In the genomic region with DNA sequence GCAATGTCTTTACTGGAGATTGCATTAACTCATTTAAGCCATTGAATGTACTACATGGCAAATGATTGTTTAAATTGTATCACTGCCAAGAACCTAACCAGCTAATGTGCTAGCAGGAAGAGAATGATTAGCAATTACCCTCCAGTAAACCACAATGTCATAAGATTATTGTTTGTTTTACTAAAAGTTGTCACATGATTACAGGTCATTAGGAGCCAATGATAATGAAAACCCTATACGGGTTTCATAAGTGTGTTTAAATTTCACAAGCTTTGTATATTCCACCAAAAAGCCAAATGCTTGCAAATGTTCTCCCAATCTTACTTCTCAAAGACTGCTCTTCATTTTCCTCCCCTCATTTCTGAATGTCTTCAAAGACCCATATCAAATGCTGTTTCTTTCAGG, we compare ENCODE assay signal across 15 cellular contexts.
DNase-seq lines count a peak whose midpoint lies in the region; ATAC-seq, FAIRE-seq and TF ChIP-seq lines count a peak whose summit lies in the region.
"Had no signal": no experiment of that assay in that cellular context is flagged by ENCODE, and none has a peak within 500 bp of the region (broad histone marks: within the 10 kb centered on the region; RNA-seq: fewer than 3 reads in every experiment).

No MANE protein-coding gene starts in this region.

- H3K4me3 ChIP-seq in GM12878, result no peak overlapping the region
- H3K4me3 ChIP-seq: psoas muscle had no signal

- H3K4me1 Mint-ChIP-seq in activated CD8-positive, alpha-beta memory T cell treated with anti-CD3 and anti-CD28 coated beads, Interleukin-2, amount 10 ng/mL, durations not matched to agents 7 days and 5 days, result no peaks in the 10 kb centered on the region

- no peak for TF ChIP-seq CTCF in GM12878 (IDR thresholded peaks at IDR 0.05 in 2 of 3, conservative IDR thresholded peaks at IDR 0.05 in 1 of 3; ENCODE audit: control insufficient read depth in 2 of 3, extremely low read depth in 1 of 3, insufficient read depth in 1 of 3, low read depth in 3 of 3, low read length in 3 of 3)

- no peak overlapping the region for H3K4me2 ChIP-seq in GM12878 (ENCODE audit: control insufficient read depth, insufficient read depth)

- no peak for ATAC-seq in GM12878
- ATAC-seq in activated CD8-positive, alpha-beta memory T cell treated with anti-CD3 and anti-CD28 coated beads, Interleukin-2, amount 10 ng/mL, durations not matched to agents 7 days and 5 days, result no peak
- ATAC-seq: psoas muscle had no signal

- H2AFZ ChIP-seq in GM12878 (ENCODE audit: control insufficient read depth, low read depth, low read length), result no peak overlapping the region

- H3K9ac ChIP-seq in GM12878 (ENCODE audit: control insufficient read depth, insufficient read depth, low read length), result no peak overlapping the region

- peaks cover 45% of the 10 kb centered on the region for H3K27me3 Mint-ChIP-seq in activated CD8-positive, alpha-beta memory T cell treated with anti-CD3 and anti-CD28 coated beads, Interleukin-2, amount 10 ng/mL, durations not matched to agents 7 days and 5 days

- CTCF ChIA-PET in GM12878 (lab: Yijun Ruan, JAX), result no interaction called here
- CTCF ChIA-PET in activated CD8-positive, alpha-beta memory T cell treated with anti-CD3 and anti-CD28 coated beads, Interleukin-2, amount 10 ng/mL, durations not matched to agents 7 days and 5 days (lab: Charles Lee), result no interaction called here

- no peak for TF ChIP-seq POLR2A in GM12878 (IDR thresholded peaks at IDR 0.05; ENCODE audit: low read depth, low read length)

- no peaks in the 10 kb centered on the region for H3K79me2 ChIP-seq in GM12878 (ENCODE audit: control insufficient read depth, insufficient read depth, low read length)

- H3K36me3 ChIP-seq in GM12878 (ENCODE audit: control insufficient read depth in 2 of 2, insufficient read depth in 2 of 2, low read length in 1 of 2), result no peaks in the 10 kb centered on the region

- no peaks in the 10 kb centered on the region for H4K20me1 ChIP-seq in GM12878 (ENCODE audit: control insufficient read depth, insufficient read depth)

- FAIRE-seq in GM12878 (lab: Jason Lieb, UNC), result no peak
- FAIRE-seq: GM12892 had no signal

- BruUV-seq in GM12878 (replicated peaks; lab: Mats Ljungman, UMichigan), result no TSS peak

- TF ChIP-seq RAD21 in GM12878 (IDR thresholded peaks at IDR 0.05; ENCODE audit: insufficient read depth, low read depth, low read length), result no peak

- in situ Hi-C loops in GM12878 (cut with MboI) (no loop called here), G401 (cut with HindIII; ENCODE audit: low sequenced_read_pairs) (no loop called here)

- WGBS in GM12878 (ENCODE audit: insufficient coverage, insufficient replicate concordance, low lambda C conversion rate, missing lambda C conversion rate), result 22% methylated on average over 1 of the region's 1 CpG

- H3K27ac ChIP-seq in GM12878 (ENCODE audit: control insufficient read depth, insufficient read depth), result no peak overlapping the region
- H3K27ac ChIP-seq: psoas muscle had no signal

- H3K27me3 ChIP-seq in GM12878 (replicated peaks in 1 of 2; ENCODE audit: control insufficient read depth in 2 of 2, insufficient read depth in 2 of 2, low read length in 1 of 2), result no peaks in the 10 kb centered on the region; a peak in 2 of 4 replicates

- POLR2A ChIA-PET in GM12878 (lab: Charles Lee), result no interaction called here

- no peak for TF ChIP-seq EP300 in GM12878 (IDR thresholded peaks at IDR 0.05; ENCODE audit: borderline replicate concordance in 1 of 2, control insufficient read depth in 1 of 2, low read depth in 2 of 2, low read length in 2 of 2)

- peak; percentile 18 for DNase-seq in EL
- DNase-seq in NCI-H2029 (lab: John Stamatoyannopoulos, UW), result peak; percentile 61
- no peak for DNase-seq in GM12878 (ENCODE audit: low read depth, low spot score)
- DNase-seq in kidney tubule cell (ENCODE audit: low spot score), result peak; percentile 41
- no peak for DNase-seq in mesenteric fat pad (ENCODE audit: low spot score)
- DNase-seq in DMS114 treated with DMSO at 0.1 percent for 48 hours (lab: John Stamatoyannopoulos, UW; ENCODE audit: unreplicated experiment), result no peak
- DNase-seq in G401 (ENCODE audit: low spot score), result no peak
- DNase-seq in activated CD8-positive, alpha-beta memory T cell treated with anti-CD3 and anti-CD28 coated beads, Interleukin-2, amount 10 ng/mL, durations not matched to agents 7 days and 5 days, result no peak
- DNase-seq: activated CD4-positive, alpha-beta T cell treated with anti-CD3 and anti-CD28 coated beads, Interleukin-2, amount 50 U/mL, for 48 hours; activated naive CD4-positive, alpha-beta T cell treated with anti-CD3 and anti-CD28 coated beads for 36 hours; hypothalamus; Karpas-422; psoas muscle; stimulated activated CD4-positive, alpha-beta T cell treated with anti-CD3 and anti-CD28 coated beads, Interleukin-4, amount 100 ng/mL, for 1 hour had no signal

- H3K4me1 ChIP-seq in GM12878 (ENCODE audit: control insufficient read depth, insufficient read depth, low read length), result peaks cover 8% of the 10 kb centered on the region
- H3K4me1 ChIP-seq: psoas muscle had no signal

- H3K9me3 ChIP-seq in GM12878 (replicated peaks; ENCODE audit: control insufficient read depth, insufficient read depth, low read length), result no peaks in the 10 kb centered on the region
- H3K9me3 ChIP-seq: psoas muscle had no signal

- no peaks in the 10 kb centered on the region for H3K36me3 Mint-ChIP-seq in activated CD8-positive, alpha-beta memory T cell treated with anti-CD3 and anti-CD28 coated beads, Interleukin-2, amount 10 ng/mL, durations not matched to agents 7 days and 5 days

- RAD21 ChIA-PET in GM12878 (lab: Charles Lee; ENCODE audit: unreplicated experiment), result no interaction called here

- H3K4me3 Mint-ChIP-seq in activated CD8-positive, alpha-beta memory T cell treated with anti-CD3 and anti-CD28 coated beads, Interleukin-2, amount 10 ng/mL, durations not matched to agents 7 days and 5 days, result no peak overlapping the region
- H3K4me3 Mint-ChIP-seq: activated naive CD4-positive, alpha-beta T cell treated with anti-CD3 and anti-CD28 coated beads for 36 hours had no signal

- SMC1A ChIA-PET in GM12878 (lab: Charles Lee; ENCODE audit: uncharacterized antibody, unreplicated experiment), result no interaction called here

- H3K9me3 Mint-ChIP-seq in activated CD8-positive, alpha-beta memory T cell treated with anti-CD3 and anti-CD28 coated beads, Interleukin-2, amount 10 ng/mL, durations not matched to agents 7 days and 5 days (ENCODE audit: low read depth), result no peaks in the 10 kb centered on the region
- H3K9me3 Mint-ChIP-seq: activated naive CD4-positive, alpha-beta T cell treated with anti-CD3 and anti-CD28 coated beads for 36 hours had no signal

- no peak overlapping the region for H3K27ac Mint-ChIP-seq in activated CD8-positive, alpha-beta memory T cell treated with anti-CD3 and anti-CD28 coated beads, Interleukin-2, amount 10 ng/mL, durations not matched to agents 7 days and 5 days
- H3K27ac Mint-ChIP-seq: activated naive CD4-positive, alpha-beta T cell treated with anti-CD3 and anti-CD28 coated beads for 36 hours had no signal

- intact Hi-C loops in GM12878 (cut with micrococcal nuclease; ENCODE audit: unreplicated experiment), result no loop called here

TF ChIP-seq in GM12878, 131 proteins besides CTCF, POLR2A, EP300 and RAD21:
- peak; percentile 58; the same call in 1 of the 2 replicates for TF ChIP-seq MTA2 (IDR thresholded peaks at IDR 0.05; ENCODE audit: low read depth)
- TF ChIP-seq SMC3 (IDR thresholded peaks at IDR 0.05; ENCODE audit: borderline replicate concordance, low read length), result no peak
- TF ChIP-seq TARDBP (IDR thresholded peaks at IDR 0.05; ENCODE audit: borderline replicate concordance), result no peak
- no peak for TF ChIP-seq MEF2B (IDR thresholded peaks at IDR 0.05; ENCODE audit: partially characterized antibody, poor library complexity, severe bottlenecking)
- TF ChIP-seq RAD51 (IDR thresholded peaks at IDR 0.05), result 0 out of 2 replicates have a peak, but pooled peaks have one; percentile 17
- TF ChIP-seq, protein P1, sequence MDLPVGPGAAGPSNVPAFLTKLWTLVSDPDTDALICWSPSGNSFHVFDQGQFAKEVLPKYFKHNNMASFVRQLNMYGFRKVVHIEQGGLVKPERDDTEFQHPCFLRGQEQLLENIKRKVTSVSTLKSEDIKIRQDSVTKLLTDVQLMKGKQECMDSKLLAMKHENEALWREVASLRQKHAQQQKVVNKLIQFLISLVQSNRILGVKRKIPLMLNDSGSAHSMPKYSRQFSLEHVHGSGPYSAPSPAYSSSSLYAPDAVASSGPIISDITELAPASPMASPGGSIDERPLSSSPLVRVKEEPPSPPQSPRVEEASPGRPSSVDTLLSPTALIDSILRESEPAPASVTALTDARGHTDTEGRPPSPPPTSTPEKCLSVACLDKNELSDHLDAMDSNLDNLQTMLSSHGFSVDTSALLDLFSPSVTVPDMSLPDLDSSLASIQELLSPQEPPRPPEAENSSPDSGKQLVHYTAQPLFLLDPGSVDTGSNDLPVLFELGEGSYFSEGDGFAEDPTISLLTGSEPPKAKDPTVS (IDR thresholded peaks at IDR 0.05; ENCODE audit: low read depth, low read length), result no peak
- TF ChIP-seq POLR2AphosphoS5 (IDR thresholded peaks at IDR 0.05; ENCODE audit: low read length), result no peak
- no peak for TF ChIP-seq KLF5 (IDR thresholded peaks at IDR 0.05; ENCODE audit: partially characterized antibody)
- TF ChIP-seq MXI1 (IDR thresholded peaks at IDR 0.05; ENCODE audit: low read depth, low read length), result no peak

Comparison
In these comparisons a context has a peak if more than half of its experiments do, and no peak if none do; other contexts are left out.
1. DNase-seq: peak in EL (single experiment), NCI-H2029 (single experiment) and kidney tubule cell (single experiment); none in GM12878 (single experiment), mesenteric fat pad (single experiment), DMS114 treated with DMSO at 0.1 percent for 48 hours (single experiment), G401 (single experiment) and activated CD8-positive, alpha-beta memory T cell treated with anti-CD3 and anti-CD28 coated beads, Interleukin-2, amount 10 ng/mL, durations not matched to agents 7 days and 5 days (single experiment).